Comparison of ENCODE assay signal across 8 cellular contexts in genomic region chr15:63122002-63122893, GRCh38. TPM values are rescaled to one million over a fixed set of nuclear protein-coding genes. Genes with fewer than 3 reads are reported as not detected.
DNase-seq lines count a peak whose midpoint lies in the region; ATAC-seq and TF ChIP-seq lines count a peak whose summit lies in the region.

No MANE protein-coding gene starts in this region.

- H2BK5ac ChIP-seq in neuronal stem cell (ENCODE audit: low read length) = no peak overlapping the region

- peak; percentile 25 for DNase-seq in DMS53 treated with DMSO at 0.1 percent for 48 hours (lab: John Stamatoyannopoulos, UW; ENCODE audit: unreplicated experiment)
- peak; percentile 78 to 87 for DNase-seq in SJSA1 (ENCODE audit: low read depth in 1 of 2, low spot score in 2 of 2)
- DNase-seq in activated naive CD4-positive, alpha-beta T cell treated with Interleukin-2 at 50 U/mL for 16 hours = peak; percentile 81
- DNase-seq in neuronal stem cell (ENCODE audit: low spot score) = peak; percentile 73
- DNase-seq in superior temporal gyrus (ENCODE audit: extremely low spot score) = peak; percentile 77

- H3K4me2 ChIP-seq in neuronal stem cell (ENCODE audit: insufficient read depth, low read length, poor library complexity, severe bottlenecking) = peak overlapping the region; percentile 77

- H3K4ac ChIP-seq in neuronal stem cell (ENCODE audit: low read length) = no peak overlapping the region

- peak overlapping the region; percentile 77 for H3K9ac ChIP-seq in neuronal stem cell (ENCODE audit: low read depth, low read length, poor library complexity)

- H3K27me3 Mint-ChIP-seq in IgD-negative memory B cell = no peaks in the 10 kb centered on the region

- H3K4me1 Mint-ChIP-seq in IgD-negative memory B cell = peaks cover 0 to 10% (median 8%) of the 10 kb centered on the region in 3 donors

- H4K91ac ChIP-seq in neuronal stem cell (ENCODE audit: low read depth, low read length, poor library complexity) = no peak overlapping the region

- H3K36me3 ChIP-seq in SJSA1 (peaks cover 35% of the 10 kb centered on the region), gastroesophageal sphincter (peaks cover 0 to 24% of the 10 kb centered on the region in 2 donors), neuronal stem cell (replicated peaks in 1 of 2; ENCODE audit: control insufficient read depth in 2 of 2, insufficient read depth in 2 of 2, low read length in 2 of 2) (peaks cover 0 to 4% of the 10 kb centered on the region in 2 donors)

- TF ChIP-seq EP300 in gastroesophageal sphincter (IDR thresholded peaks at IDR 0.05) = no peak

- peak overlapping the region; percentile 28 for H2AK5ac ChIP-seq in neuronal stem cell (ENCODE audit: low read depth, low read length)

- H4K8ac ChIP-seq in neuronal stem cell (ENCODE audit: low read depth, low read length) = no peak overlapping the region

- H3K4me3 Mint-ChIP-seq in IgD-negative memory B cell = peak overlapping the region; percentile 77 to 97 (median 90)

- H2BK15ac ChIP-seq in neuronal stem cell (ENCODE audit: low read length) = no peak overlapping the region

- H3K4me3 ChIP-seq in SJSA1 (peak overlapping the region; percentile 97), gastroesophageal sphincter (peak overlapping the region; percentile 95 to 98), neuronal stem cell (ENCODE audit: low read length in 2 of 2) (peak overlapping the region; percentile 85 to 94)

- peak overlapping the region; percentile 92 for H2AFZ ChIP-seq in neuronal stem cell (ENCODE audit: low read length)

- peaks cover 6% of the 10 kb centered on the region for H3K36me3 Mint-ChIP-seq in IgD-negative memory B cell

- H3K18ac ChIP-seq in neuronal stem cell (ENCODE audit: low read length) = peak overlapping the region; percentile 48

- 9 to 29% methylated on average over 3 to 8 of the region's 59 CpGs for WGBS in gastroesophageal sphincter (ENCODE audit: low coverage in 1 of 2), 2 donors
- WGBS in neuronal stem cell (ENCODE audit: extremely low coverage in 2 of 2, insufficient read length in 2 of 2, insufficient replicate concordance in 1 of 2), 2 donors = no CpG with 5 or more reads among the region's 59 CpGs

- peak in 2 of 4 experiments; percentile 28 to 44 for TF ChIP-seq CTCF in gastroesophageal sphincter (IDR thresholded peaks at IDR 0.05)

- H3K9me3 Mint-ChIP-seq in IgD-negative memory B cell = peaks cover 1 to 13% (median 12%) of the 10 kb centered on the region in 3 donors

- peaks cover 6% of the 10 kb centered on the region; the same call in 1 of the 2 replicates for H3K9me3 ChIP-seq in SJSA1 (replicated peaks)
- H3K9me3 ChIP-seq in gastroesophageal sphincter = no peaks in the 10 kb centered on the region
- peaks cover 0 to 3% of the 10 kb centered on the region in 2 donors for H3K9me3 ChIP-seq in neuronal stem cell (replicated peaks in 1 of 2; ENCODE audit: control insufficient read depth in 2 of 2, insufficient read depth in 1 of 2, low read depth in 1 of 2, low read length in 2 of 2)

- TF ChIP-seq POLR2A in gastroesophageal sphincter (IDR thresholded peaks at IDR 0.05) = peak in 1 of 2 donors; percentile 31

- peak overlapping the region; percentile 85 for H3K23ac ChIP-seq in neuronal stem cell (ENCODE audit: low read depth, low read length, poor library complexity)

- peaks cover 3% of the 10 kb centered on the region for H3K79me1 ChIP-seq in neuronal stem cell (ENCODE audit: low read depth, low read length)

- H3K27me3 ChIP-seq in SJSA1 (replicated peaks) (no peaks in the 10 kb centered on the region), gastroesophageal sphincter (no peaks in the 10 kb centered on the region), neuronal stem cell (ENCODE audit: control insufficient read depth in 3 of 3, insufficient read depth in 3 of 3, low read depth in 1 of 3, low read length in 3 of 3) (no peaks in the 10 kb centered on the region)

- peak overlapping the region; percentile 82 to 90 (median 83) for H3K27ac Mint-ChIP-seq in IgD-negative memory B cell

- no peak overlapping the region for H2BK120ac ChIP-seq in neuronal stem cell (ENCODE audit: low read depth, low read length)

- ATAC-seq in GM21576 (IDR thresholded peaks at IDR 0.05; ENCODE audit: unreplicated experiment) (peak; percentile 87), gastroesophageal sphincter (peak; percentile 92)

- H3K27ac ChIP-seq in SJSA1 = peak overlapping the region; percentile 77
- H3K27ac ChIP-seq in gastroesophageal sphincter = peak overlapping the region; percentile 90 to 98 (median 94)
- H3K27ac ChIP-seq in neuronal stem cell (replicated peaks; ENCODE audit: low read length) = peak overlapping the region; percentile 63

- no peak overlapping the region for H2BK12ac ChIP-seq in neuronal stem cell (ENCODE audit: low read length)

- H3K4me1 ChIP-seq in SJSA1 (replicated peaks) = peaks cover 15% of the 10 kb centered on the region
- peaks cover 0 to 15% (median 3%) of the 10 kb centered on the region in 3 donors for H3K4me1 ChIP-seq in gastroesophageal sphincter
- peaks cover 2 to 3% of the 10 kb centered on the region in 2 donors for H3K4me1 ChIP-seq in neuronal stem cell (ENCODE audit: control insufficient read depth in 2 of 2, insufficient read depth in 1 of 2, low read depth in 1 of 2, low read length in 2 of 2)

- no peak overlapping the region for H3K14ac ChIP-seq in neuronal stem cell (ENCODE audit: low read length)

RNA-seq across cellular contexts. Expression of gene LACTB, which starts 0.6 kb away (rescaled TPM):
- 13.7 TPM for polyA plus RNA-seq in IgD-negative memory B cell
- 71.8 and 100 TPM in 2 replicates for total RNA-seq in SJSA1 (2014; rRNA removed; shearing (Covaris generic))
- 10 to 100 TPM; 15.6 to 20.8 (median 17.3) TPM for total RNA-seq in gastroesophageal sphincter
- 8.2 TPM for polyA plus RNA-seq in neuronal stem cell (2013, experiment 1 of 2)
- 7.0 TPM for polyA plus RNA-seq in neuronal stem cell (2013, experiment 2 of 2)

RNA-seq across cellular contexts. Expression of gene RPS27L, which starts 35.0 kb away (rescaled TPM):
- 147 TPM for polyA plus RNA-seq in IgD-negative memory B cell
- 122 and 148 TPM in 2 replicates for total RNA-seq in SJSA1 (2014; rRNA removed; shearing (Covaris generic))
- 100 to 1,000 TPM in 3 of 4 donors, 10 to 100 TPM in 1; 85.1 to 118 (median 106) TPM for total RNA-seq in gastroesophageal sphincter
- polyA plus RNA-seq in neuronal stem cell (2013, experiment 1 of 2) = 199 TPM
- polyA plus RNA-seq in neuronal stem cell (2013, experiment 2 of 2) = 200 TPM

Comparison
In these comparisons a context has a peak if more than half of its experiments do, and no peak if none do; other contexts are left out.
1. Peak in every context shown above with its lines: DNase-seq, ATAC-seq, H3K4me3 ChIP-seq and H3K27ac ChIP-seq.
2. DNase-seq: peak in every context shown above with its lines; median percentile 82 in SJSA1; 81 in activated naive CD4-positive, alpha-beta T cell treated with Interleukin-2 at 50 U/mL for 16 hours; 77 in superior temporal gyrus; 73 in neuronal stem cell; 25 in DMS53 treated with DMSO at 0.1 percent for 48 hours.